Comparison of ENCODE assay signal across 1 cellular context in the genomic region with DNA sequence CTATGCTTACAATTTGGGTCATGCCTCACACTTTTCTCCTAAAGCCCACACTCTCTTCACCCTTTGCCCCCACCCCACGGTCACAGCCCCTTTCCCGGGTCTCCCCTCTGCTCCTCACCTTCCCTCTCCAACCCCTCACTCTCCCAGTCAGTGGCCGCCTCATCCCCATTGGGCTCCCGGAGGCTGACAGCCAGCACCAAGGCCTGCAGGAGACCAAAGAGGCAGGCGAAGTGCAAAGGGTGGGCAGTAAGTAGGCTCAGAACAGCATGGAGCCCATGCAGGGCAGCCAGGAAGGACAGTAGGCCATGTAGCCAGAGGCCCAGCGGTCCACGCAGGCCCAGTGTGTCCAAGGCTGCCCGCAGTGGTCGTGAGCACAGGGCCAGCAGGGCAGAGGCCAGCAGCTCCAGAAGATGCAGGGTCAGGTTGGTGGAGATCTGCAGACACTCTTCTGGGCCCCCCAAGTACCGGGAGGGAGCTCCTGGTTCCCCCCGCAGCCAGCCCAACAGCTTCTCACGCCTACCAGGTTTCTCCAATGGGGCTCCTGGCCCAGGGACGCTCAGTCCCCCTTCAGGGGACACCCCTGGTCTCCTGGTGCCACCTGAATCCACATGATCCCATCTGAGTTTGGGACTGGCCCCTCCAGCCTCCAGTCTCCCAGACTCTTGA.
TF ChIP-seq lines count a peak whose summit lies in the region.

No MANE protein-coding gene starts in this region.

TF ChIP-seq in GM12878, 131 proteins besides CTCF, POLR2A, EP300 and RAD21:
- TF ChIP-seq ZNF24 (IDR thresholded peaks at IDR 0.05) (no peak), FOS (IDR thresholded peaks at IDR 0.05; ENCODE audit: borderline replicate concordance, extremely low read depth, insufficient read length) (no peak), CHD4 (IDR thresholded peaks at IDR 0.05) (no peak), EZH2 (IDR thresholded peaks at IDR 0.05; ENCODE audit: borderline replicate concordance, control insufficient read depth, low read depth, low read length) (no peak), NBN (IDR thresholded peaks at IDR 0.05) (no peak), TCF12 (IDR thresholded peaks at IDR 0.05; ENCODE audit: low read depth, low read length) (no peak), ATF7 (IDR thresholded peaks at IDR 0.05; ENCODE audit: low read depth) (no peak), ZNF217 (IDR thresholded peaks at IDR 0.05) (no peak), MTA2 (IDR thresholded peaks at IDR 0.05; ENCODE audit: low read depth) (no peak), ZBED1 (IDR thresholded peaks at IDR 0.05; ENCODE audit: borderline replicate concordance) (no peak), JUNB (IDR thresholded peaks at IDR 0.05) (no peak), ETV6 (conservative IDR thresholded peaks at IDR 0.05 in 1 of 2, IDR thresholded peaks at IDR 0.05 in 1 of 2; ENCODE audit: borderline replicate concordance in 1 of 2, low read depth in 1 of 2) (no peak), CBX5 (IDR thresholded peaks at IDR 0.05; ENCODE audit: low read depth) (no peak)
- TF ChIP-seq, protein P1, sequence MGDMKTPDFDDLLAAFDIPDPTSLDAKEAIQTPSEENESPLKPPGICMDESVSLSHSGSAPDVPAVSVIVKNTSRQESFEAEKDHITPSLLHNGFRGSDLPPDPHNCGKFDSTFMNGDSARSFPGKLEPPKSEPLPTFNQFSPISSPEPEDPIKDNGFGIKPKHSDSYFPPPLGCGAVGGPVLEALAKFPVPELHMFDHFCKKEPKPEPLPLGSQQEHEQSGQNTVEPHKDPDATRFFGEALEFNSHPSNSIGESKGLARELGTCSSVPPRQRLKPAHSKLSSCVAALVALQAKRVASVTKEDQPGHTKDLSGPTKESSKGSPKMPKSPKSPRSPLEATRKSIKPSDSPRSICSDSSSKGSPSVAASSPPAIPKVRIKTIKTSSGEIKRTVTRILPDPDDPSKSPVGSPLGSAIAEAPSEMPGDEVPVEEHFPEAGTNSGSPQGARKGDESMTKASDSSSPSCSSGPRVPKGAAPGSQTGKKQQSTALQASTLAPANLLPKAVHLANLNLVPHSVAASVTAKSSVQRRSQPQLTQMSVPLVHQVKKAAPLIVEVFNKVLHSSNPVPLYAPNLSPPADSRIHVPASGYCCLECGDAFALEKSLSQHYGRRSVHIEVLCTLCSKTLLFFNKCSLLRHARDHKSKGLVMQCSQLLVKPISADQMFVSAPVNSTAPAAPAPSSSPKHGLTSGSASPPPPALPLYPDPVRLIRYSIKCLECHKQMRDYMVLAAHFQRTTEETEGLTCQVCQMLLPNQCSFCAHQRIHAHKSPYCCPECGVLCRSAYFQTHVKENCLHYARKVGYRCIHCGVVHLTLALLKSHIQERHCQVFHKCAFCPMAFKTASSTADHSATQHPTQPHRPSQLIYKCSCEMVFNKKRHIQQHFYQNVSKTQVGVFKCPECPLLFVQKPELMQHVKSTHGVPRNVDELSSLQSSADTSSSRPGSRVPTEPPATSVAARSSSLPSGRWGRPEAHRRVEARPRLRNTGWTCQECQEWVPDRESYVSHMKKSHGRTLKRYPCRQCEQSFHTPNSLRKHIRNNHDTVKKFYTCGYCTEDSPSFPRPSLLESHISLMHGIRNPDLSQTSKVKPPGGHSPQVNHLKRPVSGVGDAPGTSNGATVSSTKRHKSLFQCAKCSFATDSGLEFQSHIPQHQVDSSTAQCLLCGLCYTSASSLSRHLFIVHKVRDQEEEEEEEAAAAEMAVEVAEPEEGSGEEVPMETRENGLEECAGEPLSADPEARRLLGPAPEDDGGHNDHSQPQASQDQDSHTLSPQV (IDR thresholded peaks at IDR 0.05), result no peak
- TF ChIP-seq, protein P2, sequence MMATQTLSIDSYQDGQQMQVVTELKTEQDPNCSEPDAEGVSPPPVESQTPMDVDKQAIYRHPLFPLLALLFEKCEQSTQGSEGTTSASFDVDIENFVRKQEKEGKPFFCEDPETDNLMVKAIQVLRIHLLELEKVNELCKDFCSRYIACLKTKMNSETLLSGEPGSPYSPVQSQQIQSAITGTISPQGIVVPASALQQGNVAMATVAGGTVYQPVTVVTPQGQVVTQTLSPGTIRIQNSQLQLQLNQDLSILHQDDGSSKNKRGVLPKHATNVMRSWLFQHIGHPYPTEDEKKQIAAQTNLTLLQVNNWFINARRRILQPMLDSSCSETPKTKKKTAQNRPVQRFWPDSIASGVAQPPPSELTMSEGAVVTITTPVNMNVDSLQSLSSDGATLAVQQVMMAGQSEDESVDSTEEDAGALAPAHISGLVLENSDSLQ (IDR thresholded peaks at IDR 0.05), result no peak
- TF ChIP-seq, protein P3, sequence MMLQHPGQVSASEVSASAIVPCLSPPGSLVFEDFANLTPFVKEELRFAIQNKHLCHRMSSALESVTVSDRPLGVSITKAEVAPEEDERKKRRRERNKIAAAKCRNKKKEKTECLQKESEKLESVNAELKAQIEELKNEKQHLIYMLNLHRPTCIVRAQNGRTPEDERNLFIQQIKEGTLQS (IDR thresholded peaks at IDR 0.05; ENCODE audit: borderline replicate concordance, extremely low read depth, low read depth, low read length), result no peak
- TF ChIP-seq, protein P4, sequence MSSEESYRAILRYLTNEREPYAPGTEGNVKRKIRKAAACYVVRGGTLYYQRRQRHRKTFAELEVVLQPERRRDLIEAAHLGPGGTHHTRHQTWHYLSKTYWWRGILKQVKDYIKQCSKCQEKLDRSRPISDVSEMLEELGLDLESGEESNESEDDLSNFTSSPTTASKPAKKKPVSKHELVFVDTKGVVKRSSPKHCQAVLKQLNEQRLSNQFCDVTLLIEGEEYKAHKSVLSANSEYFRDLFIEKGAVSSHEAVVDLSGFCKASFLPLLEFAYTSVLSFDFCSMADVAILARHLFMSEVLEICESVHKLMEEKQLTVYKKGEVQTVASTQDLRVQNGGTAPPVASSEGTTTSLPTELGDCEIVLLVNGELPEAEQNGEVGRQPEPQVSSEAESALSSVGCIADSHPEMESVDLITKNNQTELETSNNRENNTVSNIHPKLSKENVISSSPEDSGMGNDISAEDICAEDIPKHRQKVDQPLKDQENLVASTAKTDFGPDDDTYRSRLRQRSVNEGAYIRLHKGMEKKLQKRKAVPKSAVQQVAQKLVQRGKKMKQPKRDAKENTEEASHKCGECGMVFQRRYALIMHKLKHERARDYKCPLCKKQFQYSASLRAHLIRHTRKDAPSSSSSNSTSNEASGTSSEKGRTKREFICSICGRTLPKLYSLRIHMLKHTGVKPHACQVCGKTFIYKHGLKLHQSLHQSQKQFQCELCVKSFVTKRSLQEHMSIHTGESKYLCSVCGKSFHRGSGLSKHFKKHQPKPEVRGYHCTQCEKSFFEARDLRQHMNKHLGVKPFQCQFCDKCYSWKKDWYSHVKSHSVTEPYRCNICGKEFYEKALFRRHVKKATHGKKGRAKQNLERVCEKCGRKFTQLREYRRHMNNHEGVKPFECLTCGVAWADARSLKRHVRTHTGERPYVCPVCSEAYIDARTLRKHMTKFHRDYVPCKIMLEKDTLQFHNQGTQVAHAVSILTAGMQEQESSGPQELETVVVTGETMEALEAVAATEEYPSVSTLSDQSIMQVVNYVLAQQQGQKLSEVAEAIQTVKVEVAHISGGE (CRISPR knock-in tag; IDR thresholded peaks at IDR 0.05), result no peak
TF ChIP-seq in GM12878: peak in this region for 0.
